In the genomic region with DNA sequence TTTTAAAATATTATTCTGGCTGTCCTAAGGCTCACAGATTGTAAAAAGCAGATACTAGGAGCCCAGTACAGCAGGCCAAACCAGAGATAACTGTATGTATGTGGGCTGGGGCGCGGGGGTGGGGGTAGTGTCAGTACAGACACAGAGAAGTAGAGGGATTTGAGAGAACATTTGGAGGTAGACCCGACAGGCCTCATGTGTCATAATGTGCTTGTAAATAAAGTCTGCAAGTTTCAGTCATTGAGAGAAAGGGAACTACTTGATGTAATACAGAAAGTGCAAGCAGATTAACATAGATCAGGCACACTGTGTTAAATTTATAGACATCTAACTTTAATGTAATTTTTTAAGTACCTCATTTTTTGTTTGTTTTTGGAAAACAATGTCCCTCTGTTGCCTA, we compare ENCODE assay signal across 1 cellular context.
TF ChIP-seq lines count a peak whose summit lies in the region.

No MANE protein-coding gene starts in this region.

TF ChIP-seq in GM12878, 131 proteins besides CTCF, POLR2A, EP300 and RAD21 (continued from another document and continues in another):
- TF ChIP-seq, protein P1, sequence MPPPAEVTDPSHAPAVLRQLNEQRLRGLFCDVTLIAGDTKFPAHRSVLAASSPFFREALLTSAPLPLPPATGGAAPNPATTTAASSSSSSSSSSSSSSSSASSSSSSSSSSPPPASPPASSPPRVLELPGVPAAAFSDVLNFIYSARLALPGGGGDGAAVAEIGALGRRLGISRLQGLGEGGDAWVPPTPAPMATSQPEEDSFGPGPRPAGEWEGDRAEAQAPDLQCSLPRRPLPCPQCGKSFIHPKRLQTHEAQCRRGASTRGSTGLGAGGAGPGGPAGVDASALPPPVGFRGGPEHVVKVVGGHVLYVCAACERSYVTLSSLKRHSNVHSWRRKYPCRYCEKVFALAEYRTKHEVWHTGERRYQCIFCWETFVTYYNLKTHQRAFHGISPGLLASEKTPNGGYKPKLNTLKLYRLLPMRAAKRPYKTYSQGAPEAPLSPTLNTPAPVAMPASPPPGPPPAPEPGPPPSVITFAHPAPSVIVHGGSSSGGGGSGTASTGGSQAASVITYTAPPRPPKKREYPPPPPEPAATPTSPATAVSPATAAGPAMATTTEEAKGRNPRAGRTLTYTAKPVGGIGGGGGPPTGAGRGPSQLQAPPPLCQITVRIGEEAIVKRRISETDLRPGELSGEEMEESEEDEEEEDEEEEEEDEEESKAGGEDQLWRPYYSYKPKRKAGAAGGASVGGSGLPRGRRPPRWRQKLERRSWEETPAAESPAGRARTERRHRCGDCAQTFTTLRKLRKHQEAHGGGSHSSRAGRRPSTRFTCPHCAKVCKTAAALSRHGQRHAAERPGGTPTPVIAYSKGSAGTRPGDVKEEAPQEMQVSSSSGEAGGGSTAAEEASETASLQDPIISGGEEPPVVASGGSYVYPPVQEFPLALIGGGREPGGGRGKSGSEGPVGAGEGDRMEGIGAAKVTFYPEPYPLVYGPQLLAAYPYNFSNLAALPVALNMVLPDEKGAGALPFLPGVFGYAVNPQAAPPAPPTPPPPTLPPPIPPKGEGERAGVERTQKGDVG (CRISPR knock-in tag; IDR thresholded peaks at IDR 0.05) = no peak
- peak; percentile 52 to 53; a peak in 2 of 4 replicates for TF ChIP-seq BHLHE40 (IDR thresholded peaks at IDR 0.05; ENCODE audit: borderline replicate concordance in 1 of 2, low read depth in 2 of 2, low read length in 1 of 2)
- TF ChIP-seq FOXM1 (IDR thresholded peaks at IDR 0.05; ENCODE audit: low read depth, low read length) = peak; percentile 67; the same call in 1 of the 2 replicates
- peak; percentile 41; the same call in 1 of the 2 replicates for TF ChIP-seq TBL1XR1 (IDR thresholded peaks at IDR 0.05; ENCODE audit: low read depth, low read length)
- no peak for TF ChIP-seq POU2F2 (IDR thresholded peaks at IDR 0.05; ENCODE audit: borderline replicate concordance, low read depth, low read length)
- 0 out of 2 replicates have a peak, but pooled peaks have one; percentile 16 for TF ChIP-seq TCF12 (IDR thresholded peaks at IDR 0.05; ENCODE audit: low read depth, low read length)
- no peak for TF ChIP-seq SPI1 (IDR thresholded peaks at IDR 0.05; ENCODE audit: borderline replicate concordance, insufficient read depth, low read depth, low read length)
- TF ChIP-seq, protein P2, sequence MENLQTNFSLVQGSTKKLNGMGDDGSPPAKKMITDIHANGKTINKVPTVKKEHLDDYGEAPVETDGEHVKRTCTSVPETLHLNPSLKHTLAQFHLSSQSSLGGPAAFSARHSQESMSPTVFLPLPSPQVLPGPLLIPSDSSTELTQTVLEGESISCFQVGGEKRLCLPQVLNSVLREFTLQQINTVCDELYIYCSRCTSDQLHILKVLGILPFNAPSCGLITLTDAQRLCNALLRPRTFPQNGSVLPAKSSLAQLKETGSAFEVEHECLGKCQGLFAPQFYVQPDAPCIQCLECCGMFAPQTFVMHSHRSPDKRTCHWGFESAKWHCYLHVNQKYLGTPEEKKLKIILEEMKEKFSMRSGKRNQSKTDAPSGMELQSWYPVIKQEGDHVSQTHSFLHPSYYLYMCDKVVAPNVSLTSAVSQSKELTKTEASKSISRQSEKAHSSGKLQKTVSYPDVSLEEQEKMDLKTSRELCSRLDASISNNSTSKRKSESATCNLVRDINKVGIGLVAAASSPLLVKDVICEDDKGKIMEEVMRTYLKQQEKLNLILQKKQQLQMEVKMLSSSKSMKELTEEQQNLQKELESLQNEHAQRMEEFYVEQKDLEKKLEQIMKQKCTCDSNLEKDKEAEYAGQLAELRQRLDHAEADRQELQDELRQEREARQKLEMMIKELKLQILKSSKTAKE (IDR thresholded peaks at IDR 0.05; ENCODE audit: low read depth, poor library complexity, severe bottlenecking) = peak; percentile 84
- TF ChIP-seq ZNF274 (IDR thresholded peaks at IDR 0.05; ENCODE audit: insufficient read depth, insufficient read length) = no peak
- TF ChIP-seq, protein P3, sequence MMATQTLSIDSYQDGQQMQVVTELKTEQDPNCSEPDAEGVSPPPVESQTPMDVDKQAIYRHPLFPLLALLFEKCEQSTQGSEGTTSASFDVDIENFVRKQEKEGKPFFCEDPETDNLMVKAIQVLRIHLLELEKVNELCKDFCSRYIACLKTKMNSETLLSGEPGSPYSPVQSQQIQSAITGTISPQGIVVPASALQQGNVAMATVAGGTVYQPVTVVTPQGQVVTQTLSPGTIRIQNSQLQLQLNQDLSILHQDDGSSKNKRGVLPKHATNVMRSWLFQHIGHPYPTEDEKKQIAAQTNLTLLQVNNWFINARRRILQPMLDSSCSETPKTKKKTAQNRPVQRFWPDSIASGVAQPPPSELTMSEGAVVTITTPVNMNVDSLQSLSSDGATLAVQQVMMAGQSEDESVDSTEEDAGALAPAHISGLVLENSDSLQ (IDR thresholded peaks at IDR 0.05) = peak; percentile 44; the same call in 1 of the 2 replicates
- no peak for TF ChIP-seq POLR2AphosphoS5 (IDR thresholded peaks at IDR 0.05; ENCODE audit: low read length)
- TF ChIP-seq ETV6 (conservative IDR thresholded peaks at IDR 0.05 in 1 of 2, IDR thresholded peaks at IDR 0.05 in 1 of 2; ENCODE audit: borderline replicate concordance in 1 of 2, low read depth in 1 of 2) = peak in 1 of 2 experiments; percentile 50; a peak in 2 of 4 replicates
- TF ChIP-seq DPF2 (IDR thresholded peaks at IDR 0.05) = peak; percentile 86
- peak; percentile 65 for TF ChIP-seq MTA2 (IDR thresholded peaks at IDR 0.05; ENCODE audit: low read depth)
- no peak for TF ChIP-seq STAT1 (conservative IDR thresholded peaks at IDR 0.05)
- TF ChIP-seq ATF7 (IDR thresholded peaks at IDR 0.05; ENCODE audit: low read depth) = peak; percentile 84
- 0 out of 2 replicates have a peak, but pooled peaks have one; percentile 31 for TF ChIP-seq JUND (IDR thresholded peaks at IDR 0.05; ENCODE audit: low read depth, low read length)
- TF ChIP-seq ZBED1 (IDR thresholded peaks at IDR 0.05; ENCODE audit: borderline replicate concordance) = peak; percentile 85; the same call in 1 of the 2 replicates
- peak; percentile 47 for TF ChIP-seq MEF2B (IDR thresholded peaks at IDR 0.05; ENCODE audit: partially characterized antibody, poor library complexity, severe bottlenecking)
- 0 out of 4 replicates have a peak, but pooled peaks of 1 of the 2 experiments have one; percentile 21 for TF ChIP-seq SRF (IDR thresholded peaks at IDR 0.05; ENCODE audit: low read depth in 2 of 2, low read length in 2 of 2)
- TF ChIP-seq NR2F1 (conservative IDR thresholded peaks at IDR 0.05) = 0 out of 2 replicates have a peak, but pooled peaks have one; percentile 18
- peak; percentile 86 for TF ChIP-seq JUNB (IDR thresholded peaks at IDR 0.05)
- TF ChIP-seq LARP7 (IDR thresholded peaks at IDR 0.05) = no peak
- TF ChIP-seq, protein P4, sequence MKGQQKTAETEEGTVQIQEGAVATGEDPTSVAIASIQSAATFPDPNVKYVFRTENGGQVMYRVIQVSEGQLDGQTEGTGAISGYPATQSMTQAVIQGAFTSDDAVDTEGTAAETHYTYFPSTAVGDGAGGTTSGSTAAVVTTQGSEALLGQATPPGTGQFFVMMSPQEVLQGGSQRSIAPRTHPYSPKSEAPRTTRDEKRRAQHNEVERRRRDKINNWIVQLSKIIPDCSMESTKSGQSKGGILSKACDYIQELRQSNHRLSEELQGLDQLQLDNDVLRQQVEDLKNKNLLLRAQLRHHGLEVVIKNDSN (IDR thresholded peaks at IDR 0.05; ENCODE audit: borderline replicate concordance, extremely low read length, insufficient read depth, low read depth, low read length) = no peak
- peak; percentile 10; the same call in 1 of the 2 replicates for TF ChIP-seq TCF3 (IDR thresholded peaks at IDR 0.05; ENCODE audit: borderline replicate concordance, insufficient read depth, low read depth, low read length)
- 0 out of 2 replicates have a peak, but pooled peaks have one; percentile 27 for TF ChIP-seq EED (IDR thresholded peaks at IDR 0.05; ENCODE audit: low read depth)
- TF ChIP-seq NBN (IDR thresholded peaks at IDR 0.05) = 0 out of 2 replicates have a peak, but pooled peaks have one; percentile 32
- TF ChIP-seq, protein P5, sequence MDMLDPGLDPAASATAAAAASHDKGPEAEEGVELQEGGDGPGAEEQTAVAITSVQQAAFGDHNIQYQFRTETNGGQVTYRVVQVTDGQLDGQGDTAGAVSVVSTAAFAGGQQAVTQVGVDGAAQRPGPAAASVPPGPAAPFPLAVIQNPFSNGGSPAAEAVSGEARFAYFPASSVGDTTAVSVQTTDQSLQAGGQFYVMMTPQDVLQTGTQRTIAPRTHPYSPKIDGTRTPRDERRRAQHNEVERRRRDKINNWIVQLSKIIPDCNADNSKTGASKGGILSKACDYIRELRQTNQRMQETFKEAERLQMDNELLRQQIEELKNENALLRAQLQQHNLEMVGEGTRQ (IDR thresholded peaks at IDR 0.05; ENCODE audit: borderline replicate concordance, low read depth, low read length) = no peak
- TF ChIP-seq, protein P6, sequence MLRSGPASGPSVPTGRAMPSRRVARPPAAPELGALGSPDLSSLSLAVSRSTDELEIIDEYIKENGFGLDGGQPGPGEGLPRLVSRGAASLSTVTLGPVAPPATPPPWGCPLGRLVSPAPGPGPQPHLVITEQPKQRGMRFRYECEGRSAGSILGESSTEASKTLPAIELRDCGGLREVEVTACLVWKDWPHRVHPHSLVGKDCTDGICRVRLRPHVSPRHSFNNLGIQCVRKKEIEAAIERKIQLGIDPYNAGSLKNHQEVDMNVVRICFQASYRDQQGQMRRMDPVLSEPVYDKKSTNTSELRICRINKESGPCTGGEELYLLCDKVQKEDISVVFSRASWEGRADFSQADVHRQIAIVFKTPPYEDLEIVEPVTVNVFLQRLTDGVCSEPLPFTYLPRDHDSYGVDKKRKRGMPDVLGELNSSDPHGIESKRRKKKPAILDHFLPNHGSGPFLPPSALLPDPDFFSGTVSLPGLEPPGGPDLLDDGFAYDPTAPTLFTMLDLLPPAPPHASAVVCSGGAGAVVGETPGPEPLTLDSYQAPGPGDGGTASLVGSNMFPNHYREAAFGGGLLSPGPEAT (IDR thresholded peaks at IDR 0.05; ENCODE audit: low read depth) = 0 out of 2 replicates have a peak, but pooled peaks have one; percentile 40
- TF ChIP-seq FOS (IDR thresholded peaks at IDR 0.05; ENCODE audit: borderline replicate concordance, extremely low read depth, insufficient read length) = no peak
- peak; percentile 85 for TF ChIP-seq NFIC (IDR thresholded peaks at IDR 0.05; ENCODE audit: low read depth, low read length)
- TF ChIP-seq, protein P7, sequence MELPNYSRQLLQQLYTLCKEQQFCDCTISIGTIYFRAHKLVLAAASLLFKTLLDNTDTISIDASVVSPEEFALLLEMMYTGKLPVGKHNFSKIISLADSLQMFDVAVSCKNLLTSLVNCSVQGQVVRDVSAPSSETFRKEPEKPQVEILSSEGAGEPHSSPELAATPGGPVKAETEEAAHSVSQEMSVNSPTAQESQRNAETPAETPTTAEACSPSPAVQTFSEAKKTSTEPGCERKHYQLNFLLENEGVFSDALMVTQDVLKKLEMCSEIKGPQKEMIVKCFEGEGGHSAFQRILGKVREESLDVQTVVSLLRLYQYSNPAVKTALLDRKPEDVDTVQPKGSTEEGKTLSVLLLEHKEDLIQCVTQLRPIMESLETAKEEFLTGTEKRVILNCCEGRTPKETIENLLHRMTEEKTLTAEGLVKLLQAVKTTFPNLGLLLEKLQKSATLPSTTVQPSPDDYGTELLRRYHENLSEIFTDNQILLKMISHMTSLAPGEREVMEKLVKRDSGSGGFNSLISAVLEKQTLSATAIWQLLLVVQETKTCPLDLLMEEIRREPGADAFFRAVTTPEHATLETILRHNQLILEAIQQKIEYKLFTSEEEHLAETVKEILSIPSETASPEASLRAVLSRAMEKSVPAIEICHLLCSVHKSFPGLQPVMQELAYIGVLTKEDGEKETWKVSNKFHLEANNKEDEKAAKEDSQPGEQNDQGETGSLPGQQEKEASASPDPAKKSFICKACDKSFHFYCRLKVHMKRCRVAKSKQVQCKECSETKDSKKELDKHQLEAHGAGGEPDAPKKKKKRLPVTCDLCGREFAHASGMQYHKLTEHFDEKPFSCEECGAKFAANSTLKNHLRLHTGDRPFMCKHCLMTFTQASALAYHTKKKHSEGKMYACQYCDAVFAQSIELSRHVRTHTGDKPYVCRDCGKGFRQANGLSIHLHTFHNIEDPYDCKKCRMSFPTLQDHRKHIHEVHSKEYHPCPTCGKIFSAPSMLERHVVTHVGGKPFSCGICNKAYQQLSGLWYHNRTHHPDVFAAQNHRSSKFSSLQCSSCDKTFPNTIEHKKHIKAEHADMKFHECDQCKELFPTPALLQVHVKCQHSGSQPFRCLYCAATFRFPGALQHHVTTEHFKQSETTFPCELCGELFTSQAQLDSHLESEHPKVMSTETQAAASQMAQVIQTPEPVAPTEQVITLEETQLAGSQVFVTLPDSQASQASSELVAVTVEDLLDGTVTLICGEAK (IDR thresholded peaks at IDR 0.05; ENCODE audit: borderline replicate concordance) = peak; percentile 79; the same call in 1 of the 2 replicates
- TF ChIP-seq, protein P8, sequence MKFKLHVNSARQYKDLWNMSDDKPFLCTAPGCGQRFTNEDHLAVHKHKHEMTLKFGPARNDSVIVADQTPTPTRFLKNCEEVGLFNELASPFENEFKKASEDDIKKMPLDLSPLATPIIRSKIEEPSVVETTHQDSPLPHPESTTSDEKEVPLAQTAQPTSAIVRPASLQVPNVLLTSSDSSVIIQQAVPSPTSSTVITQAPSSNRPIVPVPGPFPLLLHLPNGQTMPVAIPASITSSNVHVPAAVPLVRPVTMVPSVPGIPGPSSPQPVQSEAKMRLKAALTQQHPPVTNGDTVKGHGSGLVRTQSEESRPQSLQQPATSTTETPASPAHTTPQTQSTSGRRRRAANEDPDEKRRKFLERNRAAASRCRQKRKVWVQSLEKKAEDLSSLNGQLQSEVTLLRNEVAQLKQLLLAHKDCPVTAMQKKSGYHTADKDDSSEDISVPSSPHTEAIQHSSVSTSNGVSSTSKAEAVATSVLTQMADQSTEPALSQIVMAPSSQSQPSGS (IDR thresholded peaks at IDR 0.05; ENCODE audit: low read length) = peak; percentile 82
- 0 out of 2 replicates have a peak, but pooled peaks have one; percentile 34 for TF ChIP-seq ZNF24 (IDR thresholded peaks at IDR 0.05)
- peak in 1 of 2 experiments; percentile 91; a peak in 2 of 3 replicates for TF ChIP-seq EGR1 (IDR thresholded peaks at IDR 0.05; ENCODE audit: borderline replicate concordance in 1 of 2, low read depth in 2 of 2, low read length in 2 of 2)
- TF ChIP-seq MEF2A (IDR thresholded peaks at IDR 0.05; ENCODE audit: insufficient read depth, low read depth, low read length) = peak; percentile 60; the same call in 1 of the 2 replicates
- TF ChIP-seq RAD51 (IDR thresholded peaks at IDR 0.05) = peak; percentile 23; the same call in 1 of the 2 replicates
- peak; percentile 63 for TF ChIP-seq CREB1 (IDR thresholded peaks at IDR 0.05; ENCODE audit: low read depth)
